11 cellular contexts compared by ENCODE assay signal in the genomic region with DNA sequence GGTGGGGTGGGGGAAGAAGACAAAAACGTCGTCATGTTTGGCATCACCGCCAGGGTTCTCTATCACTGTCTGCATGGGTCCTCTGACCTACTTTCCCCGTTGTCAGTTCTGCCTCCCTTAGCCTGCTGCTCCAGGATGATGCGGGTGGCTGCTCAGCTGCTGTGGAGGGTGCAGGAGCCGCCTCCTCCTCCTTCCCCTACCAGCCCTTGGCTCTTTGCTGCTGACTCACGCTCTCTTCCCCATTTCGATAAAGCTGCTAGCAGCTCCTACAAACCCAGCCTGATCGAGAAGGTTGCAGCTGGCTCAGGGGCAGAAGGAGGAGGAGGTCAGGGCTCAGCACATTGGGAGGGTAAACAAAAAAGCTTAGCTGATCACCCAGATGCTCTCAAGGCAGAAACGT. TPM values are rescaled to one million over a fixed set of nuclear protein-coding genes. Genes with fewer than 3 reads are reported as not detected.
A peak's percentile ranks its signal among the peaks of the same experiment; 100 is the strongest.
DNase-seq lines count a peak whose midpoint lies in the region; ATAC-seq, FAIRE-seq and TF ChIP-seq lines count a peak whose summit lies in the region.
"Had no signal": no experiment of that assay in that cellular context is flagged by ENCODE, and none has a peak within 500 bp of the region (broad histone marks: within the 10 kb centered on the region; RNA-seq: fewer than 3 reads in every experiment).

No MANE protein-coding gene starts in this region.

- H3K27ac Mint-ChIP-seq in astrocyte (ENCODE audit: unreplicated experiment) (no peak overlapping the region), memory B cell (no peak overlapping the region)

- peak overlapping the region in 8 of 11 experiments; percentile 37 to 70 (median 56); a peak in 13 of 22 replicates for H3K9ac ChIP-seq in BLaER1 treated with 17β-estradiol and CSF1 and Interleukin-3, amounts not matched to agents 10 nM and 100 nM
- no peak overlapping the region for H3K9ac ChIP-seq in astrocyte (ENCODE audit: low read length)

- peaks cover 68 to 97% (median 86%) of the 10 kb centered on the region in 10 experiments for H3K4me1 ChIP-seq in BLaER1 treated with 17β-estradiol and CSF1 and Interleukin-3, amounts not matched to agents 10 nM and 100 nM
- H3K4me1 ChIP-seq in astrocyte (ENCODE audit: insufficient read depth, low read length) (peaks cover 28% of the 10 kb centered on the region), A673 (ENCODE audit: insufficient read depth, low read length, poor library complexity, severe bottlenecking) (no peaks in the 10 kb centered on the region), OCI-LY7 (ENCODE audit: insufficient read depth, low read length, poor library complexity, severe bottlenecking) (peaks cover 26% of the 10 kb centered on the region), vagina (no peaks in the 10 kb centered on the region)

- H3K9me3 ChIP-seq in BLaER1 treated with 17β-estradiol and CSF1 and Interleukin-3, amounts not matched to agents 10 nM and 100 nM (replicated peaks in 1 of 11) = peaks cover 0 to 12% (median 4%) of the 10 kb centered on the region in 11 experiments; a peak in 9 of 22 replicates
- H3K9me3 ChIP-seq in astrocyte (ENCODE audit: insufficient read depth, low read depth, low read length) = peaks cover 5% of the 10 kb centered on the region
- H3K9me3 ChIP-seq in A673 (ENCODE audit: low read depth, low read length, poor library complexity, severe bottlenecking) = no peaks in the 10 kb centered on the region
- no peaks in the 10 kb centered on the region for H3K9me3 ChIP-seq in OCI-LY7 (ENCODE audit: low read length)
- H3K9me3 ChIP-seq in vagina = no peaks in the 10 kb centered on the region

- no peak overlapping the region; a peak in 1 of 20 replicates for H3K4me3 ChIP-seq in BLaER1 treated with 17β-estradiol and CSF1 and Interleukin-3, amounts not matched to agents 10 nM and 100 nM
- H3K4me3 ChIP-seq in astrocyte (ENCODE audit: insufficient read depth, low read depth, low read length) (no peak overlapping the region), A673 (ENCODE audit: low read depth, low read length, poor library complexity, severe bottlenecking) (no peak overlapping the region), OCI-LY7 (ENCODE audit: low read depth, low read length, poor library complexity, severe bottlenecking) (no peak overlapping the region), vagina (no peak overlapping the region)
- H3K4me3 ChIP-seq: skin epidermis had no signal

- intact Hi-C loops in A673 (cut with micrococcal nuclease; ENCODE audit: unreplicated experiment) = no loop called here
- intact Hi-C loops in OCI-LY7 (cut with micrococcal nuclease; ENCODE audit: unreplicated experiment) = no loop called here
- intact Hi-C loops in vagina (cut with DNase I) = no loop called here

- H3K79me2 ChIP-seq in astrocyte (ENCODE audit: insufficient read depth, low read length) = no peaks in the 10 kb centered on the region
- no peaks in the 10 kb centered on the region for H3K79me2 ChIP-seq in OCI-LY7 (ENCODE audit: insufficient read depth, low read depth, low read length)

- peak overlapping the region; percentile 60 to 93 (median 77) for H3K4me2 ChIP-seq in BLaER1 treated with 17β-estradiol and CSF1 and Interleukin-3, amounts not matched to agents 10 nM and 100 nM
- H3K4me2 ChIP-seq in astrocyte (ENCODE audit: low read length) = no peak overlapping the region
- no peak overlapping the region for H3K4me2 ChIP-seq in OCI-LY7 (ENCODE audit: low read length)

- H3K27me3 Mint-ChIP-seq in astrocyte (ENCODE audit: low read depth, unreplicated experiment) (peaks cover 18% of the 10 kb centered on the region), memory B cell (peaks cover 11% of the 10 kb centered on the region)

- H3K4me1 Mint-ChIP-seq in astrocyte (ENCODE audit: low read depth, unreplicated experiment) = peaks cover 27% of the 10 kb centered on the region
- peaks cover 13% of the 10 kb centered on the region for H3K4me1 Mint-ChIP-seq in memory B cell

- no peaks in the 10 kb centered on the region for H3K36me3 Mint-ChIP-seq in astrocyte (ENCODE audit: low read depth, unreplicated experiment)
- H3K36me3 Mint-ChIP-seq in memory B cell = peaks cover 2% of the 10 kb centered on the region

- no peak for TF ChIP-seq CTCF in astrocyte (IDR thresholded peaks at IDR 0.05; ENCODE audit: insufficient read depth, low read depth, low read length)
- no peak for TF ChIP-seq CTCF in A673 (conservative IDR thresholded peaks at IDR 0.05; ENCODE audit: low read depth, low read length)
- TF ChIP-seq CTCF in OCI-LY7 (conservative IDR thresholded peaks at IDR 0.05; ENCODE audit: low read length) = no peak
- no peak for TF ChIP-seq CTCF in vagina (IDR thresholded peaks at IDR 0.05)

- H3K36me3 ChIP-seq in BLaER1 treated with 17β-estradiol and CSF1 and Interleukin-3, amounts not matched to agents 10 nM and 100 nM = peaks cover 0 to 20% (median 0%) of the 10 kb centered on the region in 11 experiments; a peak in 2 of 22 replicates
- H3K36me3 ChIP-seq in astrocyte (ENCODE audit: insufficient read depth, low read length) (no peaks in the 10 kb centered on the region), A673 (ENCODE audit: insufficient read depth, low read length, poor library complexity, severe bottlenecking) (no peaks in the 10 kb centered on the region), OCI-LY7 (ENCODE audit: insufficient read depth, low read length) (peaks cover 9% of the 10 kb centered on the region; the same call in 1 of the 2 replicates), vagina (no peaks in the 10 kb centered on the region)

- no peaks in the 10 kb centered on the region for H3K9me2 ChIP-seq in OCI-LY7 (ENCODE audit: insufficient read depth, low read length)

- no peak for TF ChIP-seq POLR2A in vagina (IDR thresholded peaks at IDR 0.05)

- H3K27ac ChIP-seq in BLaER1 treated with 17β-estradiol and CSF1 and Interleukin-3, amounts not matched to agents 10 nM and 100 nM = peak overlapping the region in 9 of 11 experiments; percentile 44 to 87 (median 73); a peak in 18 of 22 replicates
- H3K27ac ChIP-seq in astrocyte (ENCODE audit: low read depth, low read length) (no peak overlapping the region), A673 (ENCODE audit: low read depth, low read length, poor library complexity, severe bottlenecking) (no peak overlapping the region), OCI-LY7 (ENCODE audit: low read depth, low read length, poor library complexity, severe bottlenecking) (no peak overlapping the region), vagina (no peak overlapping the region)
- H3K27ac ChIP-seq: skin epidermis had no signal

- H2AFZ ChIP-seq in astrocyte (ENCODE audit: low read depth, low read length) (peak overlapping the region; percentile 19), OCI-LY7 (ENCODE audit: low read length) (no peak overlapping the region; the same call in 1 of the 2 replicates)

- peaks cover 0 to 14% (median 0%) of the 10 kb centered on the region in 11 experiments; a peak in 1 of 22 replicates for H4K20me1 ChIP-seq in BLaER1 treated with 17β-estradiol and CSF1 and Interleukin-3, amounts not matched to agents 10 nM and 100 nM
- H4K20me1 ChIP-seq in astrocyte (ENCODE audit: insufficient read depth, low read length) (no peaks in the 10 kb centered on the region), OCI-LY7 (ENCODE audit: insufficient read depth, low read length) (no peaks in the 10 kb centered on the region)

- ATAC-seq in memory B cell (ENCODE audit: low read depth) = peak; percentile 35

- H3K9me3 Mint-ChIP-seq in astrocyte (ENCODE audit: unreplicated experiment) (peaks cover 18% of the 10 kb centered on the region), memory B cell (peaks cover 5% of the 10 kb centered on the region)
- H3K9me3 Mint-ChIP-seq: central memory CD8-positive, alpha-beta T cell had no signal

- DNase-seq in M059J (ENCODE audit: low read depth) = peak; percentile 55
- DNase-seq in astrocyte (ENCODE audit: low read depth) = peak; percentile 66
- DNase-seq in memory B cell (ENCODE audit: low spot score in 2 of 2) = no peak
- DNase-seq in A673 (ENCODE audit: low spot score) = no peak
- no peak for DNase-seq in islet precursor cell
- DNase-seq in OCI-LY7 (ENCODE audit: low spot score) = no peak
- DNase-seq in vagina (ENCODE audit: extremely low spot score in 2 of 2) = no peak

- CTCF ChIA-PET in A673 (lab: Charles Lee) (no interaction called here), OCI-LY7 (lab: Charles Lee; ENCODE audit: unreplicated experiment) (no interaction called here)

- peak overlapping the region; percentile 34 for H3K4me3 Mint-ChIP-seq in astrocyte (ENCODE audit: unreplicated experiment)
- H3K4me3 Mint-ChIP-seq in memory B cell = no peak overlapping the region
- H3K4me3 Mint-ChIP-seq: central memory CD8-positive, alpha-beta T cell had no signal

- POLR2A ChIA-PET in A673 (lab: Charles Lee; ENCODE audit: low non-redundant PET) = no interaction called here
- POLR2A ChIA-PET in OCI-LY7 (lab: Charles Lee) = no interaction called here

- no peaks in the 10 kb centered on the region; a peak in 1 of 22 replicates for H3K27me3 ChIP-seq in BLaER1 treated with 17β-estradiol and CSF1 and Interleukin-3, amounts not matched to agents 10 nM and 100 nM
- H3K27me3 ChIP-seq in astrocyte (ENCODE audit: insufficient read depth, low read length) = no peaks in the 10 kb centered on the region
- H3K27me3 ChIP-seq in A673 (replicated peaks; ENCODE audit: insufficient read depth, low read depth, low read length, poor library complexity) = no peaks in the 10 kb centered on the region
- H3K27me3 ChIP-seq in vagina = no peaks in the 10 kb centered on the region

- BruUV-seq in A673 (replicated peaks; lab: Mats Ljungman, UMichigan) = no TSS peak
- BruUV-seq in OCI-LY7 (replicated peaks; lab: Mats Ljungman, UMichigan) = no TSS peak

- no peak for FAIRE-seq in astrocyte (lab: Jason Lieb, UNC)
- FAIRE-seq: islet of Langerhans had no signal

RNA-seq across cellular contexts. Expression of gene SEC13, which starts 49.5 kb away (rescaled TPM):
- 183 and 201 TPM in 2 replicates for total RNA-seq in M059J (2014; rRNA removed; shearing (Covaris generic))
- 233 and 245 TPM in 2 replicates for total RNA-seq in astrocyte
- 160 and 174 TPM in 2 replicates for total RNA-seq in A673 (2021)
- 131 and 132 TPM in 2 replicates for total RNA-seq in OCI-LY7 (2014; rRNA removed; shearing (Covaris generic))
- total RNA-seq in OCI-LY7 (2022) = 104 and 111 TPM in 2 replicates
- 66.5 TPM for total RNA-seq in vagina

Comparison
In these comparisons a context has a peak if more than half of its experiments do, and no peak if none do; other contexts are left out.
1. H3K27ac ChIP-seq: peak in BLaER1 treated with 17β-estradiol and CSF1 and Interleukin-3, amounts not matched to agents 10 nM and 100 nM (9 of 11); none in astrocyte (single experiment), A673 (single experiment), OCI-LY7 (single experiment) and vagina (single experiment).
2. H3K4me2 ChIP-seq: peak in BLaER1 treated with 17β-estradiol and CSF1 and Interleukin-3, amounts not matched to agents 10 nM and 100 nM (11 of 11); none in astrocyte (single experiment) and OCI-LY7 (single experiment).
3. DNase-seq: peak in M059J (single experiment) and astrocyte (single experiment); none in memory B cell (0 of 2), A673 (single experiment), islet precursor cell (single experiment), OCI-LY7 (single experiment) and vagina (0 of 2).